Comparison of ENCODE assay signal across 8 cellular contexts in the genomic region with DNA sequence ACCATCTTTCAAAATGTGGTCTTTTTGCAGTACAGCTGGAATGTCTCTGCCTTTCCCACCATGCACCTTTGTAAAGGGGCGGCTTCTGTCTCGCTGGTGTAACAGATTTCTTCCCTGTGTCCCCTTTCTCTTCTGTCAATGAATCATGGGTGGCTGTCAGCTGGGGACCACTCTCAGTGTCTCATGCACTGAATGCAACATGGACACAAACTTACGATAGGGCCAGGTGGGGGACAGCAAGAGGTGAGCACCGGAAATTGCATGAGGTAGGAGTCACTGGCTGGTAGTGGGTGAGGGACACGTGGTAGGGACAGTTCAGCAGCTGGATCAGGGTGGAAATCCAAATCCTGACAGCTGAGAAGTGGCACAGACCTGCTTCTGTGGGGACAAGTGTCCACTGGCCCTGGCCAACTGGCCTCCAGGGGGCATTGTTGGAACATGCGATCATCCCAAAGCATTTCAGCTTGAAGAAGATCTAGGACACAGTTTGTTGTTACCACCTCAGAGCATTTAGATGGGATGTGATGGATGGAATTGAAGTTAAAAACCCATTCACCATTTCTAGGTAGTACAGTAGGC.
DNase-seq lines count a peak whose midpoint lies in the region; FAIRE-seq and TF ChIP-seq lines count a peak whose summit lies in the region.
"Not testable (repeated sequence)": the region's sequence is repeated elsewhere in the genome, so short reads cannot be mapped to it uniquely, and the experiment has no call there.

No MANE protein-coding gene starts in this region.

- not testable (repeated sequence) for H3K27me3 ChIP-seq in keratinocyte (ENCODE audit: control insufficient read depth, extremely low read depth, insufficient read depth, low read length)

- TF ChIP-seq CTCF in GM12872 (IDR thresholded peaks at IDR 0.05; ENCODE audit: insufficient read depth, low read depth, low read length) (peak; percentile 48; the same call in 2 of the 3 replicates), fibroblast of mammary gland (conservative IDR thresholded peaks at IDR 0.05; ENCODE audit: control insufficient read depth, insufficient read depth, low read depth, low read length) (peak; percentile 40), keratinocyte (optimal IDR thresholded peaks at IDR 0.05 in 1 of 3, IDR thresholded peaks at IDR 0.05 in 1 of 3, conservative IDR thresholded peaks at IDR 0.05 in 1 of 3; ENCODE audit: extremely low read depth in 1 of 3, insufficient read depth in 2 of 3, low read length in 3 of 3) (peak in 2 of 3 experiments; percentile 26 to 62), progenitor cell of endocrine pancreas (IDR thresholded peaks at IDR 0.05; ENCODE audit: unreplicated experiment) (peak; percentile 61)

- not testable (repeated sequence) for H3K4me3 ChIP-seq in fibroblast of mammary gland (ENCODE audit: control insufficient read depth, low read depth, low read length); keratinocyte (ENCODE audit: control insufficient read depth in 2 of 3, extremely low read depth in 1 of 3, insufficient read depth in 2 of 3, low read depth in 1 of 3, low read length in 3 of 3)

- H3K9ac ChIP-seq in keratinocyte (ENCODE audit: control insufficient read depth, extremely low read depth, insufficient read depth, low read length) = not testable (repeated sequence)

- not testable (repeated sequence) for FAIRE-seq in keratinocyte (lab: Jason Lieb, UNC)

- not testable (repeated sequence) for H3K4me2 ChIP-seq in keratinocyte (ENCODE audit: control insufficient read depth, extremely low read depth, insufficient read depth, low read depth, low read length)

- not testable (repeated sequence) for H3K4me1 ChIP-seq in keratinocyte (ENCODE audit: control insufficient read depth, extremely low read depth, insufficient read depth, low read length)

- DNase-seq in AG08396 (ENCODE audit: low spot score) = peak; percentile 13
- DNase-seq in NAMALWA (ENCODE audit: low spot score) = peak; percentile 13
- peak; percentile 26 for DNase-seq in RPMI7951 (ENCODE audit: low read depth)
- DNase-seq in anterior cingulate cortex (lab: John Stamatoyannopoulos, UW) = peak in 47 of 58 donors; percentile 1 to 78 (median 34)
- DNase-seq in fibroblast of mammary gland (ENCODE audit: low read depth) = peak; percentile 28
- DNase-seq in keratinocyte (ENCODE audit: low read depth, low spot score); progenitor cell of endocrine pancreas (ENCODE audit: low spot score, unreplicated experiment): not testable (repeated sequence)

- H3K36me3 ChIP-seq in keratinocyte (ENCODE audit: control insufficient read depth in 2 of 2, extremely low read depth in 1 of 2, insufficient read depth in 2 of 2, low read length in 2 of 2) = not testable (repeated sequence)

- H2AFZ ChIP-seq in keratinocyte (ENCODE audit: control insufficient read depth, low read length) = not testable (repeated sequence)

- H3K9me3 ChIP-seq in keratinocyte (ENCODE audit: control insufficient read depth, low read depth, low read length) = not testable (repeated sequence)

- H3K79me2 ChIP-seq in keratinocyte (ENCODE audit: control insufficient read depth, insufficient read depth, low read length) = not testable (repeated sequence)

- H3K9me3 Mint-ChIP-seq in progenitor cell of endocrine pancreas (ENCODE audit: low read depth) = not testable (repeated sequence)

- H3K4me1 Mint-ChIP-seq in progenitor cell of endocrine pancreas (ENCODE audit: low read depth) = not testable (repeated sequence)

- not testable (repeated sequence) for H3K27me3 Mint-ChIP-seq in progenitor cell of endocrine pancreas

- not testable (repeated sequence) for H3K27ac Mint-ChIP-seq in progenitor cell of endocrine pancreas

- not testable (repeated sequence) for H4K20me1 ChIP-seq in keratinocyte (ENCODE audit: control insufficient read depth, extremely low read depth, insufficient read depth, low read length)

- not testable (repeated sequence) for H3K4me3 Mint-ChIP-seq in progenitor cell of endocrine pancreas (ENCODE audit: low read depth)

- dilution Hi-C loops in keratinocyte (cut with MboI; ENCODE audit: extremely low pct_ligation_motif_present, low sequenced_read_pairs) = not testable (repeated sequence)

- not testable (repeated sequence) for H3K27ac ChIP-seq in keratinocyte (ENCODE audit: control insufficient read depth, insufficient read depth, low read length)

- H3K9me1 ChIP-seq in keratinocyte (ENCODE audit: control insufficient read depth, extremely low read depth, insufficient read depth, low read length) = not testable (repeated sequence)

- H3K36me3 Mint-ChIP-seq in progenitor cell of endocrine pancreas (ENCODE audit: insufficient read depth) = peaks cover 25% of the 10 kb centered on the region
